In genomic region chr9:34651876-34652602, GRCh38 we compare ENCODE assay signal across 8 cellular contexts. TPM values are rescaled to one million over a fixed set of nuclear protein-coding genes. Genes with fewer than 3 reads are reported as not detected.
A peak's percentile ranks its signal among the peaks of the same experiment; 100 is the strongest.
DNase-seq lines count a peak whose midpoint lies in the region; FAIRE-seq and TF ChIP-seq lines count a peak whose summit lies in the region.

Gene IL11RA, plus strand, starts transcription at chr9:34652185. Its CDS starts 3,033 bp downstream, at chr9:34655218.

- intact Hi-C loops in CD14-positive monocyte (cut with micrococcal nuclease) (no loop called here), spleen (cut with DNase I; ENCODE audit: low total_unique reads) (no loop called here)

- peaks cover 27 to 81% (median 46%) of the 10 kb centered on the region in 6 donors for H3K4me1 ChIP-seq in spleen

- peaks cover 37% of the 10 kb centered on the region for H3K4me1 Mint-ChIP-seq in CD14-positive monocyte

- no peak for TF ChIP-seq POLR2A in spleen (IDR thresholded peaks at IDR 0.05)

- H3K9me3 Mint-ChIP-seq in CD14-positive monocyte, result peaks cover 0 to 4% (median 0%) of the 10 kb centered on the region in 7 donors

- WGBS in spleen, 5 donors, result 22 to 39% (median 34%) methylated on average over 24 of the region's 24 CpGs

- peaks cover 15% of the 10 kb centered on the region for H3K36me3 ChIP-seq in WERI-Rb-1
- peaks cover 0 to 38% (median 25%) of the 10 kb centered on the region in 6 donors for H3K36me3 ChIP-seq in spleen

- DNase-seq in CD14-positive monocyte (ENCODE audit: low spot score) (peak; percentile 66), HTR-8/SVneo (ENCODE audit: insufficient read length, low spot score) (peak; percentile 89), WERI-Rb-1 (peak; percentile 91), coronary artery (ENCODE audit: low spot score) (peak; percentile 94), kidney tubule cell (ENCODE audit: low spot score) (peak; percentile 89), spleen (peak; percentile 83), RPMI8226 (no peak), GM19238 (ENCODE audit: insufficient read length, low spot score) (no peak)

- H3K27me3 Mint-ChIP-seq in CD14-positive monocyte (ENCODE audit: low read depth in 3 of 3), result peaks cover 6 to 14% (median 8%) of the 10 kb centered on the region in 3 donors

- H3K36me3 Mint-ChIP-seq in CD14-positive monocyte, result peaks cover 34 to 44% of the 10 kb centered on the region in 2 donors

- H3K4me3 Mint-ChIP-seq in CD14-positive monocyte, result peak within 1 kb of the TSS; percentile 54 to 72

- H3K9me3 ChIP-seq in WERI-Rb-1 (ENCODE audit: severe bottlenecking) (no peaks in the 10 kb centered on the region), spleen (no peaks in the 10 kb centered on the region)

- peak within 1 kb of the TSS; percentile 51 for H3K4me3 ChIP-seq in WERI-Rb-1 (ENCODE audit: low read depth, low read length)
- peak within 1 kb of the TSS; percentile 74 for H3K4me3 ChIP-seq in coronary artery
- H3K4me3 ChIP-seq in spleen, result peak within 1 kb of the TSS in 4 of 8 donors; percentile 9 to 48 (median 20)

- peak within 1 kb of the TSS; percentile 81 for H3K27ac ChIP-seq in WERI-Rb-1
- peak within 1 kb of the TSS; percentile 87 to 91 for H3K27ac ChIP-seq in coronary artery
- H3K27ac ChIP-seq in spleen, result peak within 1 kb of the TSS in 7 of 8 donors; percentile 51 to 70 (median 67)

- H3K27ac Mint-ChIP-seq in CD14-positive monocyte, result peak within 1 kb of the TSS in 2 of 7 donors; percentile 1 to 26

- peak; percentile 65 for FAIRE-seq in HTR-8/SVneo (lab: Jason Lieb, UNC)

- H3K27me3 ChIP-seq in WERI-Rb-1 (ENCODE audit: insufficient read depth, low read depth, severe bottlenecking) (no peaks in the 10 kb centered on the region), spleen (replicated peaks in 1 of 7) (no peaks in the 10 kb centered on the region)

- no peak for TF ChIP-seq CTCF in CD14-positive monocyte (IDR thresholded peaks at IDR 0.05)
- TF ChIP-seq CTCF in WERI-Rb-1 (IDR thresholded peaks at IDR 0.05; ENCODE audit: low read depth, low read length), result no peak
- TF ChIP-seq CTCF in coronary artery (IDR thresholded peaks at IDR 0.05), result no peak
- no peak for TF ChIP-seq CTCF in spleen (IDR thresholded peaks at IDR 0.05 in 8 of 11, conservative IDR thresholded peaks at IDR 0.05 in 3 of 11)

RNA-seq across cellular contexts. Expression of gene IL11RA, which starts in this region (rescaled TPM):
- 1 to 10 TPM; 2.8 to 4.1 TPM for polyA plus RNA-seq in CD14-positive monocyte
- 10 to 100 TPM; 23.3 to 43.9 (median 30.7) TPM for total RNA-seq in spleen
- polyA plus RNA-seq in spleen, result 10 to 100 TPM; 16.3 to 37.7 (median 25.1) TPM

Comparison
In these comparisons a context has a peak if more than half of its experiments do, and no peak if none do; other contexts are left out.
1. DNase-seq: peak in CD14-positive monocyte (single experiment), HTR-8/SVneo (single experiment), WERI-Rb-1 (single experiment), coronary artery (single experiment), kidney tubule cell (single experiment) and spleen (single experiment); none in RPMI8226 (single experiment) and GM19238 (single experiment).
2. Peak in every context shown above with its lines, with median percentiles within 50 percentile points of each other: H3K27ac ChIP-seq.